ENCODE assay signal across 1 cellular context in genomic region chrX:9988762-9989161, GRCh38.
TF ChIP-seq lines count a peak whose summit lies in the region.

No MANE protein-coding gene starts in this region.

TF ChIP-seq in SK-N-SH treated with all-trans-retinoic acid at 6 μM for 48 hours, 23 proteins besides CTCF, POLR2A, EP300 and RAD21 (continued from another document):
- TF ChIP-seq TSHZ2 (CRISPR knock-in tag; IDR thresholded peaks at IDR 0.05) (no peak), ZFP3 (CRISPR knock-in tag; IDR thresholded peaks at IDR 0.05) (no peak), ZNF565 (CRISPR knock-in tag; conservative IDR thresholded peaks at IDR 0.05; ENCODE audit: low read depth) (no peak), POU6F1 (CRISPR knock-in tag; IDR thresholded peaks at IDR 0.05; ENCODE audit: borderline replicate concordance, low read depth) (no peak), CREB5 (CRISPR knock-in tag; IDR thresholded peaks at IDR 0.05; ENCODE audit: low read depth) (no peak), ISL1 (CRISPR knock-in tag; IDR thresholded peaks at IDR 0.05) (no peak), RARB (CRISPR knock-in tag; IDR thresholded peaks at IDR 0.05) (no peak), TOX (CRISPR knock-in tag; IDR thresholded peaks at IDR 0.05; ENCODE audit: borderline replicate concordance) (no peak), CSRNP3 (CRISPR knock-in tag; IDR thresholded peaks at IDR 0.05) (no peak), ZFP30 (CRISPR knock-in tag; IDR thresholded peaks at IDR 0.05) (no peak), ZNF8 (CRISPR knock-in tag; IDR thresholded peaks at IDR 0.05) (no peak), BACH2 (CRISPR knock-in tag; IDR thresholded peaks at IDR 0.05; ENCODE audit: borderline replicate concordance) (no peak), CSDC2 (CRISPR knock-in tag; IDR thresholded peaks at IDR 0.05) (no peak), PPARA (CRISPR knock-in tag; IDR thresholded peaks at IDR 0.05; ENCODE audit: borderline replicate concordance) (no peak), ZC3H10 (CRISPR knock-in tag; IDR thresholded peaks at IDR 0.05) (no peak), TCF4 (CRISPR knock-in tag; IDR thresholded peaks at IDR 0.05; ENCODE audit: borderline replicate concordance) (no peak), ESRRG (CRISPR knock-in tag; IDR thresholded peaks at IDR 0.05) (no peak), SNAI2 (CRISPR knock-in tag; IDR thresholded peaks at IDR 0.05) (no peak), PATZ1 (CRISPR knock-in tag; IDR thresholded peaks at IDR 0.05; ENCODE audit: borderline replicate concordance) (no peak)
